ENCODE assay signal across 10 cellular contexts in the genomic region with DNA sequence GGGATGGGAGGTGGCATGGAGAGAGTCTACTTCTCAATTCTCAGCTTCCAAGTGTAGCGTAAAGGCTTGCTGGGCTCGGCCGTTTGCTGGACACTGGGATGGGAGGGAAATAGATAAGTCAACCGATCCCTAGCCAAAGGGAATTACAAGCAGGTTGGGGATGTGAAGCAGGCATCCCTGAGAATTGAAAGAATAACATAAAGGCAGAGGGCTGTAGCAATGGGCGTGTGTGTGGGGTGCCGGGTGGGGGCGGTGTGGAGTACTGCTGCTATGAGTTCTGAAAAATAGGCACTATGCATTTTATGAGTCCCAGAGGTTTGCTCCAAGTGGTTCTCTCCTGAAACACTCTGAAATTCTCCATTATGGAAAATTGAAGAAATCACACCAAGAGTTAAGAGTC.
"Had no signal": no experiment of that assay in that cellular context is flagged by ENCODE, and none has a peak within 500 bp of the region (broad histone marks: within the 10 kb centered on the region; RNA-seq: fewer than 3 reads in every experiment).

No MANE protein-coding gene starts in this region.

- DNase-seq: activated CD4-positive, alpha-beta memory T cell treated with anti-CD3 and anti-CD28 coated beads, Interleukin-2, amount 10 ng/mL, durations not matched to agents 7 days and 5 days; activated CD4-positive, alpha-beta T cell treated with anti-CD3 and anti-CD28 coated beads for 36 hours; heart right ventricle; kidney; left ventricle myocardium inferior; right lobe of liver; tibial artery had no signal

- H3K27me3 ChIP-seq: right lobe of liver, vagina had no signal

- ATAC-seq: activated CD4-positive, alpha-beta T cell treated with anti-CD3 and anti-CD28 coated beads for 36 hours; heart right ventricle; right lobe of liver; stimulated activated memory B cell treated with anti-CD40 and anti-IgM and Interleukin-4, amounts not matched to agents 10 μg/mL and 1 μg/mL and 100 μg/mL, for 72 hours had no signal

- H3K27ac ChIP-seq: heart right ventricle, left ventricle myocardium inferior, prostate gland, right lobe of liver, tibial artery, vagina had no signal

- H3K4me1 ChIP-seq: heart right ventricle, left ventricle myocardium inferior, prostate gland, right lobe of liver, tibial artery, vagina had no signal

- H3K36me3 ChIP-seq: heart right ventricle, left ventricle myocardium inferior, prostate gland, right lobe of liver, tibial artery, vagina had no signal

- H3K4me3 ChIP-seq: heart right ventricle, left ventricle myocardium inferior, prostate gland, right lobe of liver, tibial artery, vagina had no signal
